Comparison of ENCODE assay signal across 26 cellular contexts in genomic region chr16:74279266-74279665, GRCh38.
"Had no signal": no experiment of that assay in that cellular context is flagged by ENCODE, and none has a peak within 500 bp of the region (broad histone marks: within the 10 kb centered on the region; RNA-seq: fewer than 3 reads in every experiment).

No MANE protein-coding gene starts in this region.

- H3K9me3 ChIP-seq: left lung, lower lobe of right lung, mucosa of descending colon, ovary, prostate gland, sigmoid colon, suprapubic skin, thoracic aorta, tibial artery, upper lobe of right lung had no signal

- H3K9me3 Mint-ChIP-seq: natural killer cell treated with Interleukin-12 subunit alpha and Interleukin-12 subunit beta and Interleukin-15 and Interleukin-18, amount 100 ng/mL, for 72 hours had no signal

- H3K36me3 Mint-ChIP-seq: natural killer cell treated with Interleukin-12 subunit alpha and Interleukin-12 subunit beta and Interleukin-15 and Interleukin-18, amount 100 ng/mL, for 72 hours; stimulated activated effector memory CD8-positive, alpha-beta T cell treated with anti-CD3 and anti-CD28 coated beads, Interleukin-12 subunit alpha, Interleukin-12 subunit beta, amount 100 ng/mL, for 72 hours had no signal

- H3K27ac ChIP-seq: left lung, lower lobe of right lung, ovary, prostate gland, sigmoid colon, spleen, suprapubic skin, thoracic aorta, tibial artery, upper lobe of right lung had no signal

- FAIRE-seq: kidney, small intestine, urothelium cell line had no signal

- H3K4me1 ChIP-seq: left lung, lower lobe of right lung, prostate gland, sigmoid colon, spleen, suprapubic skin, tibial artery, upper lobe of right lung had no signal

- H3K4me3 Mint-ChIP-seq: naive thymus-derived CD4-positive, alpha-beta T cell; natural killer cell treated with Interleukin-12 subunit alpha and Interleukin-12 subunit beta and Interleukin-15 and Interleukin-18, amount 100 ng/mL, for 72 hours; stimulated activated effector memory CD8-positive, alpha-beta T cell treated with anti-CD3 and anti-CD28 coated beads, Interleukin-12 subunit alpha, Interleukin-12 subunit beta, amount 100 ng/mL, for 72 hours; stimulated activated naive CD8-positive, alpha-beta T cell treated with anti-CD3 and anti-CD28 coated beads, Interleukin-15, Interleukin-2, amounts not matched to agents 100 ng/mL and 50 ng/mL, for 24 hours had no signal

- H3K36me3 ChIP-seq: left lung, lower lobe of right lung, ovary, prostate gland, sigmoid colon, spleen, suprapubic skin, thoracic aorta, tibial artery, upper lobe of right lung had no signal

- DNase-seq: hippocampal formation; kidney; left colon; left lung; lower lobe of right lung; mammary epithelial cell; mesenchymal stem cell; mucosa of descending colon; naive thymus-derived CD4-positive, alpha-beta T cell; ovary; retina; right cardiac atrium; sigmoid colon; small intestine; spleen; stimulated activated CD4-positive, alpha-beta T cell treated with anti-CD3 and anti-CD28 coated beads, Interleukin-4, amount 100 ng/mL, for 24 hours; stimulated activated naive CD4-positive, alpha-beta T cell; tibial artery; upper lobe of right lung had no signal

- ATAC-seq: left colon; left lung; lower lobe of right lung; mucosa of descending colon; naive thymus-derived CD4-positive, alpha-beta T cell; natural killer cell treated with Interleukin-12 subunit alpha and Interleukin-12 subunit beta and Interleukin-15 and Interleukin-18, amount 100 ng/mL, for 72 hours; right cardiac atrium; stimulated activated effector memory CD8-positive, alpha-beta T cell treated with anti-CD3 and anti-CD28 coated beads, Interleukin-12 subunit alpha, Interleukin-12 subunit beta, amount 100 ng/mL, for 72 hours; upper lobe of right lung had no signal

- H3K4me1 Mint-ChIP-seq: stimulated activated effector memory CD8-positive, alpha-beta T cell treated with anti-CD3 and anti-CD28 coated beads, Interleukin-12 subunit alpha, Interleukin-12 subunit beta, amount 100 ng/mL, for 72 hours had no signal

- H3K4me3 ChIP-seq: left lung, lower lobe of right lung, mucosa of descending colon, ovary, prostate gland, sigmoid colon, spleen, suprapubic skin, thoracic aorta, tibial artery, upper lobe of right lung had no signal

- H3K27ac Mint-ChIP-seq: naive thymus-derived CD4-positive, alpha-beta T cell; natural killer cell treated with Interleukin-12 subunit alpha and Interleukin-12 subunit beta and Interleukin-15 and Interleukin-18, amount 100 ng/mL, for 72 hours; stimulated activated effector memory CD8-positive, alpha-beta T cell treated with anti-CD3 and anti-CD28 coated beads, Interleukin-12 subunit alpha, Interleukin-12 subunit beta, amount 100 ng/mL, for 72 hours; stimulated activated naive CD8-positive, alpha-beta T cell treated with anti-CD3 and anti-CD28 coated beads, Interleukin-15, Interleukin-2, amounts not matched to agents 100 ng/mL and 50 ng/mL, for 24 hours had no signal

- H3K27me3 ChIP-seq: left lung, ovary, sigmoid colon, spleen, suprapubic skin, tibial artery, upper lobe of right lung had no signal
